Comparison of ENCODE assay signal across 1 cellular context in genomic region chr11:69881467-69882269, GRCh38.
TF ChIP-seq lines count a peak whose summit lies in the region.

No MANE protein-coding gene starts in this region.

TF ChIP-seq in GM23338, 12 proteins besides CTCF, POLR2A, EP300 and RAD21 (continued from another document):
- no peak for TF ChIP-seq JUNB (IDR thresholded peaks at IDR 0.05; ENCODE audit: unreplicated experiment)
- TF ChIP-seq ZNF331 (CRISPR knock-in tag; IDR thresholded peaks at IDR 0.05; ENCODE audit: low read depth): no peak
- no peak for TF ChIP-seq POLR2AphosphoS5 (IDR thresholded peaks at IDR 0.05; ENCODE audit: low read depth)
- no peak for TF ChIP-seq EZH2 (IDR thresholded peaks at IDR 0.05; ENCODE audit: low read depth, unreplicated experiment)
- TF ChIP-seq CREB1 (CRISPR knock-in tag; IDR thresholded peaks at IDR 0.05; ENCODE audit: low read depth): no peak
- no peak for TF ChIP-seq NANOG (IDR thresholded peaks at IDR 0.05; ENCODE audit: borderline replicate concordance)
- no peak for TF ChIP-seq REST (IDR thresholded peaks at IDR 0.05; ENCODE audit: unreplicated experiment)
